Comparison of ENCODE assay signal across 9 cellular contexts in the genomic region with DNA sequence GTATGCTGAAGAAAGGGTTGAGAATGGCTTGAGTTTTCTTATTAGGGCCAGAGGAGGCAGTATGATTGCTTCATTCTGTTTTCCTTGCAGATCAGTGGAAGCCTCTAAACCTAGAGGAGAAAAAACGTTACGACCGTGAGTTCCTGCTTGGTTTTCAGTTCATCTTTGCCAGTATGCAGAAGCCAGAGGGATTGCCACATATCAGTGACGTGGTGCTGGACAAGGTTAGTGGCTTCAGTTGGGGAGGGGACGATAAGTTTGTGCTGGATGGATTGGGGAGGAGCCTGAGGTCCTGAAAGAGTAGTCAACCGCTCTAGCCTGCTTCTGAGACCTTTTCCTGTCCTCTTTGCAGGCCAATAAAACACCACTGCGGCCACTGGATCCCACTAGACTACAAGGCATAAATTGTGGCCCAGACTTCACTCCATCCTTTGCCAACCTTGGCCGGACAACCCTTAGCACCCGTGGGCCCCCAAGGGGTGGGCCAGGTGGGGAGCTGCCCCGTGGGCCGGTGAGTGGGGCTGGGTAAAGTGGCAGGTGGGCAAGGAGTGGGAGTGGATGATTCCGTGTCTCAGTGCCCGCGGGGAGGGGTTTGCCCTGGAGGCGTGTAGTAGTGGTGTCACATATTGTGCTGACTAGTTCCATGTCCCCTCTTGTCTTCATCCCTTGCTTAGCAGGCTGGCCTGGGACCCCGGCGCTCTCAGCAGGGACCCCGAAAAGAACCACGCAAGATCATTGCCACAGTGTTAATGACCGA. TPM values are rescaled to one million over a fixed set of nuclear protein-coding genes. Genes with fewer than 3 reads are reported as not detected.
DNase-seq lines count a peak whose midpoint lies in the region; ATAC-seq and TF ChIP-seq lines count a peak whose summit lies in the region.
"Had no signal": no experiment of that assay in that cellular context is flagged by ENCODE, and none has a peak within 500 bp of the region (broad histone marks: within the 10 kb centered on the region; RNA-seq: fewer than 3 reads in every experiment).

No MANE protein-coding gene starts in this region.

- H3K27ac ChIP-seq in mammary epithelial cell (ENCODE audit: insufficient read depth, low read depth, low read length) (no peak overlapping the region), upper lobe of right lung (peak overlapping the region; percentile 1)

- BruUV-seq in MCF 10A (replicated peaks; lab: Mats Ljungman, UMichigan) (TSS peak; percentile 28), mammary epithelial cell (replicated peaks; lab: Mats Ljungman, UMichigan) (no TSS peak)

- intact Hi-C loops in MCF 10A (cut with micrococcal nuclease) = no loop called here
- intact Hi-C loops in mammary epithelial cell (cut with micrococcal nuclease) = no loop called here
- intact Hi-C loops in left cardiac atrium (cut with DNase I) = no loop called here
- intact Hi-C loops in upper lobe of right lung (cut with DNase I) = no loop called here

- H3K36me3 ChIP-seq in mammary epithelial cell (ENCODE audit: insufficient read depth, low read length) (peaks cover 69% of the 10 kb centered on the region), upper lobe of right lung (peaks cover 90% of the 10 kb centered on the region)

- H4K20me1 ChIP-seq in mammary epithelial cell (ENCODE audit: insufficient read depth, low read length) = no peaks in the 10 kb centered on the region

- no peak overlapping the region for H3K9ac ChIP-seq in mammary epithelial cell (ENCODE audit: insufficient read depth, low read length)

- peaks cover 99% of the 10 kb centered on the region for H3K79me2 ChIP-seq in mammary epithelial cell (ENCODE audit: insufficient read depth, low read length)

- no peak overlapping the region for H2AFZ ChIP-seq in mammary epithelial cell (ENCODE audit: low read depth, low read length)

- no peak overlapping the region for H3K4me2 ChIP-seq in mammary epithelial cell (ENCODE audit: insufficient read depth, low read depth, low read length)

- H3K9me3 Mint-ChIP-seq in MCF 10A (ENCODE audit: unreplicated experiment) = no peaks in the 10 kb centered on the region
- H3K9me3 Mint-ChIP-seq: activated B cell treated with CpG ODN at 0.5 μM for 24 hours had no signal

- DNase-seq in MCF 10A (ENCODE audit: unreplicated experiment) (no peak), mammary epithelial cell (no peak), left cardiac atrium (peak; percentile 70), upper lobe of right lung (no peak), HEK293T (ENCODE audit: extremely low spot score) (no peak), NCI-H1105 treated with DMSO at 0.1 percent for 48 hours (lab: John Stamatoyannopoulos, UW) (no peak)
- DNase-seq: activated B cell treated with CpG ODN at 0.5 μM for 24 hours; activated effector memory CD4-positive, alpha-beta T cell treated with anti-CD3 and anti-CD28 coated beads, Interleukin-2, amount 50 U/mL, for 16 hours; KBM-7 had no signal

- peaks cover 19% of the 10 kb centered on the region for H3K4me1 ChIP-seq in mammary epithelial cell (ENCODE audit: insufficient read depth, low read length)
- peaks cover 35% of the 10 kb centered on the region for H3K4me1 ChIP-seq in upper lobe of right lung

- dilution Hi-C loops in mammary epithelial cell (cut with HindIII; ENCODE audit: low sequenced_read_pairs) = no loop called here

- H3K36me3 Mint-ChIP-seq in MCF 10A (ENCODE audit: insufficient read depth, unreplicated experiment) = peaks cover 96% of the 10 kb centered on the region

- TF ChIP-seq CTCF in MCF 10A (IDR thresholded peaks at IDR 0.05; ENCODE audit: unreplicated experiment) (no peak), mammary epithelial cell (conservative IDR thresholded peaks at IDR 0.05 in 1 of 2, IDR thresholded peaks at IDR 0.05 in 1 of 2; ENCODE audit: extremely low read depth in 1 of 2, insufficient read depth in 1 of 2, low read depth in 1 of 2, low read length in 2 of 2) (no peak), upper lobe of right lung (IDR thresholded peaks at IDR 0.05) (no peak)

- H3K4me3 Mint-ChIP-seq in MCF 10A (ENCODE audit: unreplicated experiment) = no peak overlapping the region
- H3K4me3 Mint-ChIP-seq: activated B cell treated with CpG ODN at 0.5 μM for 24 hours had no signal

- no peak overlapping the region for H3K27ac Mint-ChIP-seq in MCF 10A (ENCODE audit: low read depth, unreplicated experiment)
- H3K27ac Mint-ChIP-seq: activated B cell treated with CpG ODN at 0.5 μM for 24 hours had no signal

- POLR2A ChIA-PET in MCF 10A (lab: Yijun Ruan, JAX) (interaction anchor here (0.6 kb wide), 1 partner anchor 1224 kb away, joined by 3 read pairs; no protein-coding TSS in a partner anchor), HEK293T (lab: Yijun Ruan, JAX) (no interaction called here)

- H3K27me3 ChIP-seq in mammary epithelial cell (ENCODE audit: insufficient read depth, low read length) = no peaks in the 10 kb centered on the region
- no peaks in the 10 kb centered on the region for H3K27me3 ChIP-seq in upper lobe of right lung

- no peaks in the 10 kb centered on the region for H3K27me3 Mint-ChIP-seq in MCF 10A (ENCODE audit: insufficient read depth, unreplicated experiment)
- H3K27me3 Mint-ChIP-seq: activated B cell treated with CpG ODN at 0.5 μM for 24 hours had no signal

- peaks cover 26% of the 10 kb centered on the region for H3K4me1 Mint-ChIP-seq in MCF 10A (ENCODE audit: insufficient read depth, unreplicated experiment)

- WGBS in mammary epithelial cell (ENCODE audit: low coverage, missing lambda C conversion rate) = 78% methylated on average over 18 of the region's 20 CpGs

- in situ Hi-C loops in mammary epithelial cell (cut with MboI; ENCODE audit: low sequenced_read_pairs in 2 of 2) = no loop called here

- CTCF ChIA-PET in MCF 10A (lab: Yijun Ruan, JAX) = no interaction called here
- CTCF ChIA-PET in mammary epithelial cell (lab: Charles Lee; ENCODE audit: low non-redundant PET) = no interaction called here
- CTCF ChIA-PET in HEK293T (lab: Yijun Ruan, JAX) = no interaction called here

- H3K9me3 ChIP-seq in mammary epithelial cell (replicated peaks; ENCODE audit: insufficient read depth, low read length) (no peaks in the 10 kb centered on the region), upper lobe of right lung (no peaks in the 10 kb centered on the region)

- peak in 1 of 2 donors; percentile 20 for ATAC-seq in left cardiac atrium
- ATAC-seq in upper lobe of right lung = no peak

- no peak overlapping the region for H3K4me3 ChIP-seq in mammary epithelial cell (replicated peaks in 1 of 3; ENCODE audit: insufficient read depth in 1 of 3, low read depth in 2 of 3, low read length in 3 of 3)
- H3K4me3 ChIP-seq in upper lobe of right lung = no peak overlapping the region

TF ChIP-seq in HEK293T, 16 proteins besides CTCF, POLR2A, EP300 and RAD21:
- TF ChIP-seq SP1 (IDR thresholded peaks at IDR 0.05) (no peak), FOXM1 (IDR thresholded peaks at IDR 0.05; ENCODE audit: borderline replicate concordance) (no peak), ARNT (IDR thresholded peaks at IDR 0.05) (no peak), ELF4 (IDR thresholded peaks at IDR 0.05) (no peak), SUZ12 (IDR thresholded peaks at IDR 0.05) (no peak), HDGF (IDR thresholded peaks at IDR 0.05; ENCODE audit: borderline replicate concordance) (no peak), ZNF384 (IDR thresholded peaks at IDR 0.05) (no peak), LEF1 (IDR thresholded peaks at IDR 0.05; ENCODE audit: borderline replicate concordance) (no peak), BHLHE40 (IDR thresholded peaks at IDR 0.05; ENCODE audit: borderline replicate concordance) (no peak), FOXA1 (IDR thresholded peaks at IDR 0.05) (no peak)
- TF ChIP-seq, protein P1, sequence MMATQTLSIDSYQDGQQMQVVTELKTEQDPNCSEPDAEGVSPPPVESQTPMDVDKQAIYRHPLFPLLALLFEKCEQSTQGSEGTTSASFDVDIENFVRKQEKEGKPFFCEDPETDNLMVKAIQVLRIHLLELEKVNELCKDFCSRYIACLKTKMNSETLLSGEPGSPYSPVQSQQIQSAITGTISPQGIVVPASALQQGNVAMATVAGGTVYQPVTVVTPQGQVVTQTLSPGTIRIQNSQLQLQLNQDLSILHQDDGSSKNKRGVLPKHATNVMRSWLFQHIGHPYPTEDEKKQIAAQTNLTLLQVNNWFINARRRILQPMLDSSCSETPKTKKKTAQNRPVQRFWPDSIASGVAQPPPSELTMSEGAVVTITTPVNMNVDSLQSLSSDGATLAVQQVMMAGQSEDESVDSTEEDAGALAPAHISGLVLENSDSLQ (IDR thresholded peaks at IDR 0.05) = no peak

RNA-seq across cellular contexts. Expression of a gene that starts 8.5 kb away (rescaled TPM):
- total RNA-seq in MCF 10A (2022) = 522 and 536 TPM in 2 replicates
- total RNA-seq in mammary epithelial cell = 100 to 1,000 TPM; 278 to 534 TPM
- polyA plus RNA-seq in mammary epithelial cell = 528 TPM
- polyA minus RNA-seq in mammary epithelial cell = 785 TPM
- total RNA-seq in left cardiac atrium = 100 to 1,000 TPM; 229 to 275 TPM
- 295 TPM for total RNA-seq in upper lobe of right lung

RNA-seq across cellular contexts. Expression of a gene that starts 14.5 kb away (rescaled TPM):
- total RNA-seq in MCF 10A (2022) (11.1 and 12.9 TPM in 2 replicates), mammary epithelial cell (10 to 100 TPM; 10.7 to 15.5 TPM), left cardiac atrium (10 to 100 TPM; 21.0 to 31.1 TPM), upper lobe of right lung (19.0 TPM)
- polyA plus RNA-seq in mammary epithelial cell = 12.1 TPM
- polyA minus RNA-seq in mammary epithelial cell = 14.8 TPM

RNA-seq across cellular contexts. Expression of a gene that starts 23.9 kb away (rescaled TPM):
- total RNA-seq in MCF 10A (2022) (275 and 284 TPM in 2 replicates), mammary epithelial cell (100 to 1,000 TPM; 276 to 541 TPM), left cardiac atrium (100 to 1,000 TPM; 176 to 217 TPM), upper lobe of right lung (152 TPM)
- polyA plus RNA-seq in mammary epithelial cell = 485 TPM
- 594 TPM for polyA minus RNA-seq in mammary epithelial cell

RNA-seq across cellular contexts. Expression of a gene that starts 38.5 kb away (rescaled TPM):
- 4.5 and 5.5 TPM in 2 replicates for total RNA-seq in MCF 10A (2022)
- 10 to 100 TPM in 1 of 2 donors, 1 to 10 TPM in 1; 5.7 to 10.7 TPM for total RNA-seq in mammary epithelial cell
- polyA plus RNA-seq in mammary epithelial cell = 5.1 TPM
- 6.6 TPM for polyA minus RNA-seq in mammary epithelial cell
- 1 to 10 TPM; 2.3 to 2.6 TPM for total RNA-seq in left cardiac atrium
- 3.8 TPM for total RNA-seq in upper lobe of right lung

RNA-seq across cellular contexts. Expression of a gene that starts 38.6 kb away (rescaled TPM):
- total RNA-seq in MCF 10A (2022) = 81.5 and 91.5 TPM in 2 replicates
- total RNA-seq in mammary epithelial cell = 10 to 100 TPM; 41.7 to 78.2 TPM
- polyA plus RNA-seq in mammary epithelial cell = 169 TPM
- polyA minus RNA-seq in mammary epithelial cell = 107 TPM
- 10 to 100 TPM; 26.8 to 34.4 TPM for total RNA-seq in left cardiac atrium
- 63.2 TPM for total RNA-seq in upper lobe of right lung
